7 cellular contexts compared by ENCODE assay signal in genomic region chr6:108556864-108557493, GRCh38. TPM values are rescaled to one million over a fixed set of nuclear protein-coding genes. Genes with fewer than 3 reads are reported as not detected.
DNase-seq lines count a peak whose midpoint lies in the region; ATAC-seq and TF ChIP-seq lines count a peak whose summit lies in the region.

No MANE protein-coding gene starts in this region.

- H3K27me3 Mint-ChIP-seq in activated B cell treated with CpG ODN at 0.5 μM for 24 hours = peaks cover 8% of the 10 kb centered on the region
- H3K27me3 Mint-ChIP-seq in stimulated activated memory B cell treated with anti-CD40 and anti-IgM and Interleukin-4, amounts not matched to agents 10 μg/mL and 1 μg/mL and 100 μg/mL, for 72 hours = no peaks in the 10 kb centered on the region

- 21% methylated on average over 16 of the region's 16 CpGs for WGBS in hepatocyte (ENCODE audit: low lambda C conversion rate, missing lambda C conversion rate)

- H3K4me3 ChIP-seq in HEK293 (ENCODE audit: low read depth, low read length) (peak overlapping the region; percentile 85), hepatocyte (peak overlapping the region; percentile 41)

- H3K36me3 ChIP-seq in HEK293 (ENCODE audit: control insufficient read depth in 2 of 2, insufficient read depth in 1 of 2, low read length in 2 of 2) (no peaks in the 10 kb centered on the region), hepatocyte (replicated peaks; ENCODE audit: insufficient read depth, low read depth) (no peaks in the 10 kb centered on the region)

- peaks cover 12% of the 10 kb centered on the region for H3K4me1 Mint-ChIP-seq in activated B cell treated with CpG ODN at 0.5 μM for 24 hours
- peaks cover 13% of the 10 kb centered on the region for H3K4me1 Mint-ChIP-seq in stimulated activated memory B cell treated with anti-CD40 and anti-IgM and Interleukin-4, amounts not matched to agents 10 μg/mL and 1 μg/mL and 100 μg/mL, for 72 hours

- H3K36me3 Mint-ChIP-seq in activated B cell treated with CpG ODN at 0.5 μM for 24 hours (ENCODE audit: low read depth) = peaks cover 5% of the 10 kb centered on the region
- peaks cover 4% of the 10 kb centered on the region for H3K36me3 Mint-ChIP-seq in stimulated activated memory B cell treated with anti-CD40 and anti-IgM and Interleukin-4, amounts not matched to agents 10 μg/mL and 1 μg/mL and 100 μg/mL, for 72 hours

- no peaks in the 10 kb centered on the region for H3K9me2 ChIP-seq in hepatocyte (replicated peaks; ENCODE audit: insufficient read depth)

- TF ChIP-seq CTCF in HEK293 (tag by site-specific recombination; IDR thresholded peaks at IDR 0.05) = no peak
- no peak for TF ChIP-seq CTCF in activated B cell treated with CpG ODN at 0.5 μM for 24 hours (IDR thresholded peaks at IDR 0.05)
- no peak for TF ChIP-seq CTCF in hepatocyte (IDR thresholded peaks at IDR 0.05; ENCODE audit: poor library complexity)

- H3K4me3 Mint-ChIP-seq in activated B cell treated with CpG ODN at 0.5 μM for 24 hours = peak overlapping the region; percentile 95
- H3K4me3 Mint-ChIP-seq in stimulated activated memory B cell treated with anti-CD40 and anti-IgM and Interleukin-4, amounts not matched to agents 10 μg/mL and 1 μg/mL and 100 μg/mL, for 72 hours = peak overlapping the region; percentile 89

- H3K79me2 ChIP-seq in hepatocyte = peaks cover 5% of the 10 kb centered on the region

- H4K20me1 ChIP-seq in hepatocyte (ENCODE audit: insufficient read depth, poor library complexity, severe bottlenecking) = peaks cover 5% of the 10 kb centered on the region

- CTCF ChIA-PET in HEK293 (lab: Yijun Ruan, JAX) (interaction anchor here (0.7 to 7.3 kb wide), 6 partner anchors 15 to 946 kb away, joined by 3 to 73 read pairs (median 4); no protein-coding TSS in a partner anchor), activated B cell treated with CpG ODN at 0.5 μM for 24 hours (lab: Charles Lee) (interaction anchor here (3.0 kb wide), 1 partner anchor 15 kb away, joined by 10 read pairs; no protein-coding TSS in a partner anchor)

- H3K27ac ChIP-seq in HEK293 (ENCODE audit: extremely low read depth, low read depth, low read length) (peak overlapping the region; percentile 93; the same call in 1 of the 2 replicates), hepatocyte (peak overlapping the region; percentile 99)

- H2AFZ ChIP-seq in hepatocyte = peak overlapping the region; percentile 67

- DNase-seq in activated B cell treated with CpG ODN at 0.5 μM for 24 hours = no peak
- DNase-seq in hepatocyte (ENCODE audit: low spot score) = peak; percentile 32
- DNase-seq in NOMO-1 treated with DMSO at 0.1 percent for 48 hours (lab: John Stamatoyannopoulos, UW; ENCODE audit: unreplicated experiment) = no peak
- DNase-seq in NCI-H187 treated with DMSO at 0.1 percent for 48 hours (lab: John Stamatoyannopoulos, UW) = no peak

- POLR2A ChIA-PET in HEK293 (lab: Yijun Ruan, JAX) (interaction anchor here (0.7 kb wide), 1 partner anchor 130 kb away, joined by 4 read pairs; no protein-coding TSS in a partner anchor), activated B cell treated with CpG ODN at 0.5 μM for 24 hours (lab: Charles Lee) (interaction anchor here (0.5 to 2.5 kb wide), 4 partner anchors 28 to 826 kb away, joined by 3 to 30 read pairs (median 8); partner anchors contain the start of genes CD164, CEP57L1 and SESN1)

- intact Hi-C loops in activated B cell treated with CpG ODN at 0.5 μM for 24 hours (cut with micrococcal nuclease) = loop anchor here (1.0 to 10.0 kb wide), 6 partner anchors 8 to 1135 kb away; partner anchors contain the start of genes AK9, FIG4 and ZBTB24

- ATAC-seq in activated B cell treated with CpG ODN at 0.5 μM for 24 hours (ENCODE audit: low read depth) (no peak), GM21529 (IDR thresholded peaks at IDR 0.05; ENCODE audit: unreplicated experiment) (no peak)
- no peak for ATAC-seq in stimulated activated memory B cell treated with anti-CD40 and anti-IgM and Interleukin-4, amounts not matched to agents 10 μg/mL and 1 μg/mL and 100 μg/mL, for 72 hours

- peak overlapping the region; percentile 98 for H3K4me2 ChIP-seq in hepatocyte

- no peaks in the 10 kb centered on the region for H3K27me3 ChIP-seq in hepatocyte

- H3K4me1 ChIP-seq in HEK293 (ENCODE audit: control insufficient read depth, insufficient read depth, low read length) = peaks cover 4% of the 10 kb centered on the region
- peaks cover 11% of the 10 kb centered on the region for H3K4me1 ChIP-seq in hepatocyte (ENCODE audit: insufficient read depth)

- no peaks in the 10 kb centered on the region for H3K9me3 Mint-ChIP-seq in activated B cell treated with CpG ODN at 0.5 μM for 24 hours
- H3K9me3 Mint-ChIP-seq in stimulated activated memory B cell treated with anti-CD40 and anti-IgM and Interleukin-4, amounts not matched to agents 10 μg/mL and 1 μg/mL and 100 μg/mL, for 72 hours = no peaks in the 10 kb centered on the region

- no peaks in the 10 kb centered on the region for H3K9me3 ChIP-seq in HEK293 (ENCODE audit: control insufficient read depth, insufficient read depth, low read depth, low read length)
- H3K9me3 ChIP-seq in hepatocyte (ENCODE audit: low read depth) = no peaks in the 10 kb centered on the region

- H3K27ac Mint-ChIP-seq in activated B cell treated with CpG ODN at 0.5 μM for 24 hours = peak overlapping the region; percentile 71
- peak overlapping the region; percentile 95 for H3K27ac Mint-ChIP-seq in stimulated activated memory B cell treated with anti-CD40 and anti-IgM and Interleukin-4, amounts not matched to agents 10 μg/mL and 1 μg/mL and 100 μg/mL, for 72 hours

TF ChIP-seq in HEK293, 187 proteins besides CTCF, POLR2A, EP300 and RAD21:
- TF ChIP-seq ZNF19 (tag by site-specific recombination; IDR thresholded peaks at IDR 0.05; ENCODE audit: low read depth) (no peak), ZNF24 (tag by site-specific recombination; IDR thresholded peaks at IDR 0.05) (0 out of 2 replicates have a peak, but pooled peaks have one; percentile 1), ZNF248 (tag by site-specific recombination; IDR thresholded peaks at IDR 0.05) (no peak), ZNF266 (tag by site-specific recombination; IDR thresholded peaks at IDR 0.05; ENCODE audit: low read depth) (no peak), ZNF654 (tag by site-specific recombination; IDR thresholded peaks at IDR 0.05; ENCODE audit: low read depth) (no peak), ZNF335 (tag by site-specific recombination; conservative IDR thresholded peaks at IDR 0.05) (peak; percentile 72), FEZF1 (tag by site-specific recombination; IDR thresholded peaks at IDR 0.05) (peak; percentile 49; the same call in 1 of the 2 replicates), ZIC2 (tag by site-specific recombination; IDR thresholded peaks at IDR 0.05) (peak; percentile 19; the same call in 1 of the 2 replicates), ZBTB44 (tag by site-specific recombination; IDR thresholded peaks at IDR 0.05) (0 out of 2 replicates have a peak, but pooled peaks have one; percentile 19), TCF7L2 (IDR thresholded peaks at IDR 0.05; ENCODE audit: borderline replicate concordance, low read depth, low read length) (no peak), ZNF398 (tag by site-specific recombination; IDR thresholded peaks at IDR 0.05) (no peak), EGR2 (tag by site-specific recombination; IDR thresholded peaks at IDR 0.05; ENCODE audit: low read depth) (no peak)

RNA-seq across cellular contexts. Expression of gene FOXO3, which starts 3.7 kb away (rescaled TPM):
- total RNA-seq in activated B cell treated with CpG ODN at 0.5 μM for 24 hours = 8.9 and 9.4 TPM in 2 replicates
- 51.0 and 54.9 TPM in 2 replicates for total RNA-seq in hepatocyte
- 44.6 and 50.1 TPM in 2 replicates for polyA plus RNA-seq in hepatocyte
